Comparison of ENCODE assay signal across 7 cellular contexts in the genomic region with DNA sequence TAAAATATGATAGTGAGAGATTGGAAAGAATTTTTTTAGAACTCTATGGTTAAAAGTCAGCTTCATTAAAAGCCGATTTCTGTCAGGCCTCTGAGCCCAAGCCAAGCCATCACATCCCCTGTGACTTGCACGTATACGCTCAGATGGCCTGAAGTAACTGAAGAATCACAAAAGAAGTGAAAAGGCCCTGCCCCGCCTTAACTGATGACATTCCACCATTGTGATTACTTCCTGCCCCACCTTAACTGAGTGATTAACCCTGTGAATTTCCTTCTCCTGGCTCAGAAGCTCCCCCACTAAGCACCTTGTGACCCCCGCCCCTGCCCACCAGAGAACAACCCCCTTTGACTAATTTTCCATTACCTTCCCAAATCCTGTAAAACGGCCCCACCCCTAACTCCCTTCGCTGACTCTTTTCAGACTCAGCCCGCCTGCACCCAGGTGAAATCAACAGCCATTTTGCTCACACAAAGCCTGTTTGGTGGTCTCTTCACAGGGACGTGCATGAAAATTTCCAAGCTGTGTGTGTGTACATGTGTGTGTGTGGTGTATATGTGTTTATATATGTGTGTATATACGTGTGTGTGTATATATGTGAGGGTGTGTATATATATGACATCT.
DNase-seq lines count a peak whose midpoint lies in the region; ATAC-seq and TF ChIP-seq lines count a peak whose summit lies in the region.
"Not testable (repeated sequence)": the region's sequence is repeated elsewhere in the genome, so short reads cannot be mapped to it uniquely, and the experiment has no call there.

No MANE protein-coding gene starts in this region.

- not testable (repeated sequence) for H3K9me3 Mint-ChIP-seq in GM23338, nephron progenitor cell
- H3K9me3 Mint-ChIP-seq in endodermal cell: peaks cover 28% of the 10 kb centered on the region

- H3K4me1 ChIP-seq in GM23338 (ENCODE audit: insufficient read depth) (peaks cover 25% of the 10 kb centered on the region), HUES48 (ENCODE audit: control insufficient read depth, insufficient read depth, low read length) (peaks cover 43% of the 10 kb centered on the region), iPS-18a (ENCODE audit: control insufficient read depth, low read depth, low read length) (peaks cover 36% of the 10 kb centered on the region), smooth muscle cell (ENCODE audit: low read depth) (peaks cover 16% of the 10 kb centered on the region)
- H3K4me1 ChIP-seq in endodermal cell (ENCODE audit: control insufficient read depth, insufficient read depth, low read length): not testable (repeated sequence)

- not testable (repeated sequence) for H3K9ac ChIP-seq in HUES48 (ENCODE audit: low read depth, low read length); endodermal cell (ENCODE audit: extremely low read depth, low read length, poor library complexity, severe bottlenecking); smooth muscle cell (ENCODE audit: low read depth)
- peak overlapping the region; percentile 31 for H3K9ac ChIP-seq in iPS-18a (ENCODE audit: low read length)

- peaks cover 24% of the 10 kb centered on the region for H3K4me1 Mint-ChIP-seq in GM23338
- H3K4me1 Mint-ChIP-seq in endodermal cell: peaks cover 38% of the 10 kb centered on the region
- peaks cover 22% of the 10 kb centered on the region for H3K4me1 Mint-ChIP-seq in nephron progenitor cell

- ATAC-seq in GM23338: not testable (repeated sequence)

- H3K9me3 ChIP-seq in HUES48 (ENCODE audit: control insufficient read depth, insufficient read depth, low read length); iPS-18a (ENCODE audit: control insufficient read depth, low read depth, low read length); smooth muscle cell (replicated peaks; ENCODE audit: low read depth): not testable (repeated sequence)
- peaks cover 26% of the 10 kb centered on the region for H3K9me3 ChIP-seq in endodermal cell (ENCODE audit: control insufficient read depth, low read length)

- peaks cover 35% of the 10 kb centered on the region for H3K36me3 Mint-ChIP-seq in GM23338 (ENCODE audit: low read depth)
- H3K36me3 Mint-ChIP-seq in endodermal cell (ENCODE audit: low read depth): peaks cover 63% of the 10 kb centered on the region
- not testable (repeated sequence) for H3K36me3 Mint-ChIP-seq in nephron progenitor cell (ENCODE audit: low read depth)

- peaks cover 64% of the 10 kb centered on the region for H3K79me2 ChIP-seq in GM23338 (replicated peaks; ENCODE audit: insufficient read depth)
- not testable (repeated sequence) for H3K79me2 ChIP-seq in smooth muscle cell (ENCODE audit: low read depth)

- 0 out of 2 replicates have a peak overlapping the region, but pooled peaks have one; percentile 44 for H3K4me2 ChIP-seq in GM23338
- H3K4me2 ChIP-seq in smooth muscle cell: not testable (repeated sequence)

- H3K27ac ChIP-seq in GM23338 (ENCODE audit: low read depth) (peak overlapping the region; percentile 95), HUES48 (ENCODE audit: low read depth, low read length) (peak overlapping the region; percentile 82), iPS-18a (ENCODE audit: low read length) (peak overlapping the region; percentile 34), smooth muscle cell (ENCODE audit: low read depth) (peak overlapping the region; percentile 28)
- not testable (repeated sequence) for H3K27ac ChIP-seq in endodermal cell (ENCODE audit: low read depth, low read length)

- DNase-seq in GM23338 (ENCODE audit: low spot score): peak; percentile 51
- DNase-seq in M059J (ENCODE audit: low read depth): peak; percentile 2
- DNase-seq in endodermal cell: peak; percentile 65
- not testable (repeated sequence) for DNase-seq in nephron progenitor cell; smooth muscle cell (lab: John Stamatoyannopoulos, UW; ENCODE audit: unreplicated experiment)

- H3K4me3 Mint-ChIP-seq in GM23338, nephron progenitor cell: not testable (repeated sequence)
- H3K4me3 Mint-ChIP-seq in endodermal cell: peak overlapping the region; percentile 1

- 79% methylated on average over 9 of the region's 10 CpGs; no CpG with 5 or more reads in 1 of the 2 experiments for WGBS in endodermal cell (ENCODE audit: insufficient coverage in 1 of 2, insufficient read length in 1 of 2), 2 experiments
- 85% methylated on average over 10 of the region's 10 CpGs for WGBS in smooth muscle cell (ENCODE audit: low lambda C conversion rate)

- not testable (repeated sequence) for TF ChIP-seq CTCF in GM23338 (conservative IDR thresholded peaks at IDR 0.05; ENCODE audit: low read depth in 2 of 2); endodermal cell (conservative IDR thresholded peaks at IDR 0.05); nephron progenitor cell (IDR thresholded peaks at IDR 0.05); smooth muscle cell (IDR thresholded peaks at IDR 0.05; ENCODE audit: borderline replicate concordance, insufficient read depth, poor library complexity, severe bottlenecking)

- not testable (repeated sequence) for H4K20me1 ChIP-seq in GM23338 (replicated peaks; ENCODE audit: insufficient read depth); smooth muscle cell (ENCODE audit: low read depth)

- H3F3A ChIP-seq in GM23338 (replicated peaks; ENCODE audit: low read depth); smooth muscle cell (ENCODE audit: low read depth): not testable (repeated sequence)

- not testable (repeated sequence) for H3K36me3 ChIP-seq in GM23338 (ENCODE audit: insufficient read depth); endodermal cell (ENCODE audit: control insufficient read depth, insufficient read depth, low read length); smooth muscle cell (ENCODE audit: low read depth)
- H3K36me3 ChIP-seq in HUES48 (ENCODE audit: control insufficient read depth, insufficient read depth, low read length) (peaks cover 50% of the 10 kb centered on the region), iPS-18a (ENCODE audit: control insufficient read depth, low read depth, low read length) (peaks cover 17% of the 10 kb centered on the region)

- H2AFZ ChIP-seq in GM23338; smooth muscle cell (ENCODE audit: low read depth): not testable (repeated sequence)

- not testable (repeated sequence) for H3K4me3 ChIP-seq in GM23338; HUES48 (ENCODE audit: low read depth, low read length); endodermal cell (ENCODE audit: low read length); iPS-18a (ENCODE audit: low read length); smooth muscle cell

- H3K9me2 ChIP-seq in GM23338 (ENCODE audit: insufficient read depth): not testable (repeated sequence)

- H3K27ac Mint-ChIP-seq in GM23338 (peak overlapping the region; percentile 89), endodermal cell (peak overlapping the region; percentile 89), nephron progenitor cell (peak overlapping the region; percentile 59)

- not testable (repeated sequence) for H3K27me3 Mint-ChIP-seq in GM23338 (ENCODE audit: insufficient read depth, low read depth, poor library complexity); endodermal cell (ENCODE audit: insufficient read depth); nephron progenitor cell (ENCODE audit: low read depth, poor library complexity)

- H3K27me3 ChIP-seq in GM23338 (ENCODE audit: insufficient read depth); HUES48 (ENCODE audit: control insufficient read depth, insufficient read depth, low read length); endodermal cell (ENCODE audit: control insufficient read depth, insufficient read depth, low read length, poor library complexity, severe bottlenecking); iPS-18a (ENCODE audit: control insufficient read depth, insufficient read depth, low read length); smooth muscle cell (ENCODE audit: low read depth): not testable (repeated sequence)

TF ChIP-seq in GM23338, 12 proteins besides CTCF, POLR2A, EP300 and RAD21:
- TF ChIP-seq NANOG (IDR thresholded peaks at IDR 0.05; ENCODE audit: borderline replicate concordance) (0 out of 2 replicates have a peak, but pooled peaks have one; percentile 31), POLR2AphosphoS5 (IDR thresholded peaks at IDR 0.05; ENCODE audit: low read depth) (peak; percentile 16; the same call in 1 of the 2 replicates)
